ENCODE assay signal across 8 cellular contexts in genomic region chr2:221446140-221446539, GRCh38.
"Had no signal": no experiment of that assay in that cellular context is flagged by ENCODE, and none has a peak within 500 bp of the region (broad histone marks: within the 10 kb centered on the region; RNA-seq: fewer than 3 reads in every experiment).

No MANE protein-coding gene starts in this region.

- H3K9me3 Mint-ChIP-seq: HFFc6 had no signal

- DNase-seq: GM23248, GOT3, H7, HFFc6 had no signal

- ATAC-seq: HCT116, HepG2 had no signal

- H3K4me3 ChIP-seq: GM23248, HAP-1 had no signal

- H3K27ac Mint-ChIP-seq: HFFc6, IgD-negative memory B cell had no signal

- H3K4me3 Mint-ChIP-seq: HFFc6, IgD-negative memory B cell had no signal

- FAIRE-seq: HepG2 had no signal
